ENCODE assay signal across 7 cellular contexts in genomic region chr2:86562485-86562890, GRCh38. TPM values are rescaled to one million over a fixed set of nuclear protein-coding genes. Genes with fewer than 3 reads are reported as not detected.
DNase-seq lines count a peak whose midpoint lies in the region; ATAC-seq, FAIRE-seq and TF ChIP-seq lines count a peak whose summit lies in the region.

No MANE protein-coding gene starts in this region.

- H3K9ac ChIP-seq in fibroblast of lung (ENCODE audit: insufficient read depth, low read length), result peak overlapping the region; percentile 99

- peaks cover 11% of the 10 kb centered on the region; the same call in 1 of the 2 replicates for H3K9me3 ChIP-seq in Panc1 (ENCODE audit: control insufficient read depth, insufficient read depth, low read depth, low read length)
- H3K9me3 ChIP-seq in fibroblast of lung (ENCODE audit: control insufficient read depth, insufficient read depth, low read depth, low read length), result no peaks in the 10 kb centered on the region
- no peaks in the 10 kb centered on the region for H3K9me3 ChIP-seq in gastrocnemius medialis

- CTCF ChIA-PET in Panc1 (lab: Charles Lee), result no interaction called here

- intact Hi-C loops in Panc1 (cut with micrococcal nuclease; ENCODE audit: unreplicated experiment) (no loop called here), gastrocnemius medialis (cut with DNase I; ENCODE audit: low total_unique reads) (loop anchor here (2.0 to 5.0 kb wide), 3 partner anchors 50 to 140 kb away; partner anchors contain the start of gene KDM3A)

- ATAC-seq in GM19463 (IDR thresholded peaks at IDR 0.05; ENCODE audit: unreplicated experiment), result peak; percentile 11
- ATAC-seq in Panc1, result no peak; the same call in 1 of the 2 replicates
- ATAC-seq in gastrocnemius medialis, result peak; percentile 28 to 38
- no peak for ATAC-seq in GM18519 (IDR thresholded peaks at IDR 0.05; ENCODE audit: low FRiP score, unreplicated experiment)

- BruUV-seq in Panc1 (replicated peaks; lab: Mats Ljungman, UMichigan), result no TSS peak

- H3K4me1 ChIP-seq in Panc1 (ENCODE audit: control insufficient read depth, insufficient read depth, low read length), result peaks cover 12% of the 10 kb centered on the region
- H3K4me1 ChIP-seq in fibroblast of lung (ENCODE audit: control insufficient read depth, extremely low read depth, insufficient read depth, low read length), result peaks cover 3% of the 10 kb centered on the region
- H3K4me1 ChIP-seq in gastrocnemius medialis, result peaks cover 18 to 25% of the 10 kb centered on the region in 2 donors

- H3K4me3 ChIP-seq in Panc1 (ENCODE audit: low read depth in 2 of 2, low read length in 2 of 2) (peak overlapping the region; percentile 90 to 94), fibroblast of lung (replicated peaks in 1 of 4; ENCODE audit: control extremely low read depth in 1 of 4, insufficient read depth in 1 of 4, low read depth in 3 of 4, low read length in 4 of 4) (peak overlapping the region; percentile 75 to 81 (median 78)), gastrocnemius medialis (peak overlapping the region; percentile 81 to 90 (median 86))

- H3K27me3 ChIP-seq in Panc1 (ENCODE audit: control insufficient read depth, insufficient read depth, low read length) (no peaks in the 10 kb centered on the region), fibroblast of lung (ENCODE audit: control insufficient read depth, insufficient read depth, low read length) (no peaks in the 10 kb centered on the region), gastrocnemius medialis (no peaks in the 10 kb centered on the region)

- DNase-seq in Panc1 (ENCODE audit: low read depth, low spot score) (no peak), fibroblast of lung (ENCODE audit: low read depth in 2 of 2) (no peak), gastrocnemius medialis (no peak), GM12891 (ENCODE audit: insufficient read length, low spot score) (no peak), NCI-H1048 (lab: John Stamatoyannopoulos, UW) (no peak)

- H3K27ac ChIP-seq in Panc1 (ENCODE audit: low read length), result peak overlapping the region; percentile 99
- H3K27ac ChIP-seq in fibroblast of lung (ENCODE audit: insufficient read depth, low read length), result peak overlapping the region; percentile 99
- peak overlapping the region; percentile 97 to 99 (median 99) for H3K27ac ChIP-seq in gastrocnemius medialis

- in situ Hi-C loops in Panc1 (cut with HindIII; ENCODE audit: low pct_unique_long_range_greater_than_20kb, low sequenced_read_pairs), result no loop called here
- in situ Hi-C loops in gastrocnemius medialis (cut with MboI; ENCODE audit: low sequenced_read_pairs in 4 of 4), result loop anchor here in 1 of 4 donors (25.0 kb wide), 1 partner anchor 350 kb away; no protein-coding TSS in a partner anchor

- peak overlapping the region; percentile 86 for H3K4me2 ChIP-seq in fibroblast of lung (ENCODE audit: extremely low read depth, insufficient read depth, low read length)

- no peak for TF ChIP-seq POLR2A in gastrocnemius medialis (IDR thresholded peaks at IDR 0.05)
- TF ChIP-seq POLR2A in GM12891 (IDR thresholded peaks at IDR 0.05; ENCODE audit: low read depth, low read length), result no peak

- H3K79me2 ChIP-seq in fibroblast of lung (ENCODE audit: control insufficient read depth, insufficient read depth, low read length), result peaks cover 33% of the 10 kb centered on the region

- no peak for FAIRE-seq in GM12891 (lab: Jason Lieb, UNC)

- POLR2A ChIA-PET in Panc1 (lab: Charles Lee), result no interaction called here

- no peaks in the 10 kb centered on the region for H4K20me1 ChIP-seq in fibroblast of lung (ENCODE audit: control insufficient read depth, extremely low read depth, insufficient read depth, low read length)

- H2AFZ ChIP-seq in fibroblast of lung (ENCODE audit: low read length), result peak overlapping the region; percentile 84

- 0 out of 2 replicates have a peak, but pooled peaks cover 2% of the 10 kb centered on the region for H3K36me3 ChIP-seq in Panc1 (ENCODE audit: control insufficient read depth, insufficient read depth, low read length)
- no peaks in the 10 kb centered on the region for H3K36me3 ChIP-seq in fibroblast of lung (ENCODE audit: control insufficient read depth, insufficient read depth, low read length)
- no peaks in the 10 kb centered on the region for H3K36me3 ChIP-seq in gastrocnemius medialis

- TF ChIP-seq CTCF in Panc1 (IDR thresholded peaks at IDR 0.05), result no peak
- TF ChIP-seq CTCF in fibroblast of lung (conservative IDR thresholded peaks at IDR 0.05 in 1 of 2, IDR thresholded peaks at IDR 0.05 in 1 of 2; ENCODE audit: low read depth in 1 of 2, low read length in 2 of 2), result no peak
- no peak for TF ChIP-seq CTCF in gastrocnemius medialis (IDR thresholded peaks at IDR 0.05 in 4 of 5, conservative IDR thresholded peaks at IDR 0.05 in 1 of 5)

TF ChIP-seq in GM12891, 5 proteins besides CTCF, POLR2A, EP300 and RAD21:
- TF ChIP-seq POLR2AphosphoS5 (IDR thresholded peaks at IDR 0.05; ENCODE audit: low read depth, low read length) (no peak), PAX5 (IDR thresholded peaks at IDR 0.05; ENCODE audit: insufficient read depth, low read length, severe bottlenecking) (no peak), POU2F2 (IDR thresholded peaks at IDR 0.05; ENCODE audit: low read depth, low read length) (no peak), TAF1 (IDR thresholded peaks at IDR 0.05; ENCODE audit: low read depth, low read length) (no peak; the same call in 1 of the 2 replicates)

RNA-seq across cellular contexts. Expression of gene CHMP3, which starts 0.8 kb away (rescaled TPM):
- total RNA-seq in Panc1 (2021; ENCODE audit: unreplicated experiment) (129 TPM), fibroblast of lung (63.4 and 73.3 TPM in 2 replicates), gastrocnemius medialis (10 to 100 TPM; 64.0 to 99.1 (median 71.5) TPM)
- 94.9 TPM for polyA plus RNA-seq in Panc1 (2012; ENCODE audit: insufficient read length)
- polyA plus RNA-seq in fibroblast of lung, result 159 and 161 TPM in 2 replicates
- 108 and 120 TPM in 2 replicates for polyA plus RNA-seq in fibroblast of lung (2012)
- 29.0 and 31.2 TPM in 2 replicates for polyA minus RNA-seq in fibroblast of lung (ENCODE audit: low replicate concordance)
- 28.5 TPM for polyA plus RNA-seq in GM12891 (2012; ENCODE audit: low read depth, missing spikeins)

Comparison
In these comparisons a context has a peak if more than half of its experiments do, and no peak if none do; other contexts are left out.
1. ATAC-seq: peak in GM19463 (single experiment) and gastrocnemius medialis (2 of 2); none in Panc1 (single experiment) and GM18519 (single experiment).
2. Peak in every context shown above with its lines, with median percentiles within 50 percentile points of each other: H3K27ac ChIP-seq and H3K4me3 ChIP-seq.